ENCODE assay signal across 21 cellular contexts in genomic region chr4:11232004-11232403, GRCh38.
DNase-seq lines count a peak whose midpoint lies in the region; ATAC-seq and TF ChIP-seq lines count a peak whose summit lies in the region.
"Had no signal": no experiment of that assay in that cellular context is flagged by ENCODE, and none has a peak within 500 bp of the region (broad histone marks: within the 10 kb centered on the region; RNA-seq: fewer than 3 reads in every experiment).

No MANE protein-coding gene starts in this region.

- peak; percentile 16 for DNase-seq in H4 (ENCODE audit: low spot score)
- DNase-seq in NCI-H1048 (lab: John Stamatoyannopoulos, UW): peak; percentile 17
- peak; percentile 18 for DNase-seq in brain pericyte (ENCODE audit: low read depth, low spot score)
- no peak for DNase-seq in nephron progenitor cell
- no peak for DNase-seq in HEK293T (ENCODE audit: extremely low spot score)
- no peak for DNase-seq in activated T-cell treated with anti-CD3 and anti-CD28 coated beads, Interleukin-2, amount 50 U/mL, for 1 hour
- DNase-seq: activated CD8-positive, alpha-beta T cell treated with anti-CD3 and anti-CD28 coated beads for 36 hours; activated naive CD4-positive, alpha-beta T cell treated with Interleukin-2 at 50 U/mL for 16 hours; activated T-cell treated with anti-CD3 and anti-CD28 coated beads, Interleukin-2, amount 50 U/mL, for 24 hours; amygdala; effector CD4-positive, alpha-beta T cell; esophagus squamous epithelium; left lung; midbrain; NCI-H2081 treated with DMSO at 0.1 percent for 48 hours; NCI-H524 treated with DMSO at 0.1 percent for 48 hours; stimulated activated CD4-positive, alpha-beta T cell treated with anti-CD3 and anti-CD28 coated beads, Interleukin-12 subunit alpha, Interleukin-12 subunit beta, amount 100 ng/mL, for 4 hours; T1000 had no signal

- H3K9me3 Mint-ChIP-seq in nephron progenitor cell: peaks cover 23% of the 10 kb centered on the region

- peak overlapping the region; percentile 62 for H3K27ac Mint-ChIP-seq in nephron progenitor cell
- H3K27ac Mint-ChIP-seq: activated CD8-positive, alpha-beta T cell treated with anti-CD3 and anti-CD28 coated beads for 36 hours; activated T-cell treated with anti-CD3 and anti-CD28 coated beads, Interleukin-2, amount 50 U/mL, for 24 hours; type B pancreatic cell had no signal

- POLR2A ChIA-PET in HEK293T (lab: Yijun Ruan, JAX): no interaction called here

- peaks cover 12% of the 10 kb centered on the region for H3K36me3 Mint-ChIP-seq in nephron progenitor cell (ENCODE audit: low read depth)

- peaks cover 4% of the 10 kb centered on the region for H3K27me3 Mint-ChIP-seq in nephron progenitor cell (ENCODE audit: low read depth, poor library complexity)
- H3K27me3 Mint-ChIP-seq: activated CD8-positive, alpha-beta T cell treated with anti-CD3 and anti-CD28 coated beads for 36 hours; activated T-cell treated with anti-CD3 and anti-CD28 coated beads, Interleukin-2, amount 50 U/mL, for 24 hours had no signal

- no peak for TF ChIP-seq CTCF in nephron progenitor cell (IDR thresholded peaks at IDR 0.05)

- H3K4me3 Mint-ChIP-seq in nephron progenitor cell: no peak overlapping the region
- H3K4me3 Mint-ChIP-seq: activated CD8-positive, alpha-beta T cell treated with anti-CD3 and anti-CD28 coated beads for 36 hours; activated T-cell treated with anti-CD3 and anti-CD28 coated beads, Interleukin-2, amount 50 U/mL, for 24 hours; type B pancreatic cell had no signal

- ATAC-seq in HG03045 (IDR thresholded peaks at IDR 0.05; ENCODE audit: unreplicated experiment): no peak
- ATAC-seq: activated CD4-positive, CD25-positive, alpha-beta regulatory T cell treated with anti-CD3 and anti-CD28 coated beads, Interleukin-2, amount 50 U/mL, for 24 hours; activated CD8-positive, alpha-beta T cell treated with anti-CD3 and anti-CD28 coated beads for 36 hours; left lung had no signal

- H3K4me1 Mint-ChIP-seq in nephron progenitor cell: peaks cover 45% of the 10 kb centered on the region

- CTCF ChIA-PET in HEK293T (lab: Yijun Ruan, JAX): no interaction called here

TF ChIP-seq in HEK293T, 16 proteins besides CTCF, POLR2A, EP300 and RAD21:
- no peak for TF ChIP-seq CTBP1 (IDR thresholded peaks at IDR 0.05; ENCODE audit: borderline replicate concordance)
- TF ChIP-seq FOXK2 (IDR thresholded peaks at IDR 0.05): no peak
- TF ChIP-seq ELF4 (IDR thresholded peaks at IDR 0.05): no peak

Comparison
In these comparisons a context has a peak if more than half of its experiments do, and no peak if none do; other contexts are left out.
1. DNase-seq: peak in H4 (single experiment), NCI-H1048 (single experiment) and brain pericyte (single experiment); none in nephron progenitor cell (single experiment), HEK293T (single experiment) and activated T-cell treated with anti-CD3 and anti-CD28 coated beads, Interleukin-2, amount 50 U/mL, for 1 hour (single experiment).